Comparison of ENCODE assay signal across 9 cellular contexts in genomic region chr18:67517224-67517765, GRCh38. TPM values are rescaled to one million over a fixed set of nuclear protein-coding genes. Genes with fewer than 3 reads are reported as not detected.
DNase-seq lines count a peak whose midpoint lies in the region; ATAC-seq, FAIRE-seq and TF ChIP-seq lines count a peak whose summit lies in the region.
"Had no signal": no experiment of that assay in that cellular context is flagged by ENCODE, and none has a peak within 500 bp of the region (broad histone marks: within the 10 kb centered on the region; RNA-seq: fewer than 3 reads in every experiment).

No MANE protein-coding gene starts in this region.

- peak overlapping the region; percentile 70 for H3K4me3 ChIP-seq in AG10803 (ENCODE audit: low read length)

- peaks cover 13% of the 10 kb centered on the region for H3K4me1 Mint-ChIP-seq in activated T-helper 2 cell treated with anti-CD3 and anti-CD28 coated beads, Interferon-gamma antibody, Interleukin-2, Interleukin-4, amounts not matched to agents 10 μg/mL and 5 μg/mL and 100 μg/mL, durations not matched to agents 14 hours and 24 hours and 36 hours (ENCODE audit: low read depth)

- TF ChIP-seq CTCF in AG10803 (conservative IDR thresholded peaks at IDR 0.05; ENCODE audit: low read length), result no peak

- H3K27ac Mint-ChIP-seq in activated T-helper 2 cell treated with anti-CD3 and anti-CD28 coated beads, Interferon-gamma antibody, Interleukin-2, Interleukin-4, amounts not matched to agents 10 μg/mL and 5 μg/mL and 100 μg/mL, durations not matched to agents 14 hours and 24 hours and 36 hours, result no peak overlapping the region

- FAIRE-seq in HTR-8/SVneo (lab: Jason Lieb, UNC), result no peak
- FAIRE-seq: endometrium had no signal

- H3K9me3 Mint-ChIP-seq in activated T-helper 2 cell treated with anti-CD3 and anti-CD28 coated beads, Interferon-gamma antibody, Interleukin-2, Interleukin-4, amounts not matched to agents 10 μg/mL and 5 μg/mL and 100 μg/mL, durations not matched to agents 14 hours and 24 hours and 36 hours, result no peaks in the 10 kb centered on the region

- peak overlapping the region; percentile 87 for H3K4me3 Mint-ChIP-seq in activated T-helper 2 cell treated with anti-CD3 and anti-CD28 coated beads, Interferon-gamma antibody, Interleukin-2, Interleukin-4, amounts not matched to agents 10 μg/mL and 5 μg/mL and 100 μg/mL, durations not matched to agents 14 hours and 24 hours and 36 hours (ENCODE audit: low read depth)

- intact Hi-C loops in activated T-helper 2 cell treated with anti-CD3 and anti-CD28 coated beads, Interferon-gamma antibody, Interleukin-2, Interleukin-4, amounts not matched to agents 10 μg/mL and 5 μg/mL and 100 μg/mL, durations not matched to agents 14 hours and 24 hours and 36 hours (cut with micrococcal nuclease), result no loop called here
- intact Hi-C loops in left cardiac atrium (cut with DNase I), result no loop called here

- ATAC-seq in left cardiac atrium (peak; percentile 53 to 78), HG03439 (IDR thresholded peaks at IDR 0.05; ENCODE audit: unreplicated experiment) (no peak), GM18517 (IDR thresholded peaks at IDR 0.05; ENCODE audit: unreplicated experiment) (no peak)

- DNase-seq in AG10803 (ENCODE audit: low read depth) (peak; percentile 33), HTR-8/SVneo (ENCODE audit: insufficient read length, low spot score) (peak; percentile 25), left cardiac atrium (peak; percentile 37), renal cortical epithelial cell (ENCODE audit: low read depth) (peak; percentile 59), inferior parietal cortex (ENCODE audit: extremely low spot score) (no peak)
- no peak for DNase-seq in activated T-helper 2 cell treated with anti-CD3 and anti-CD28 coated beads, Interferon-gamma antibody, Interleukin-2, Interleukin-4, amounts not matched to agents 10 μg/mL and 5 μg/mL and 100 μg/mL, durations not matched to agents 14 hours and 24 hours and 36 hours (ENCODE audit: low spot score)

- H3K36me3 Mint-ChIP-seq in activated T-helper 2 cell treated with anti-CD3 and anti-CD28 coated beads, Interferon-gamma antibody, Interleukin-2, Interleukin-4, amounts not matched to agents 10 μg/mL and 5 μg/mL and 100 μg/mL, durations not matched to agents 14 hours and 24 hours and 36 hours (ENCODE audit: low read depth), result no peaks in the 10 kb centered on the region

- H3K27me3 Mint-ChIP-seq in activated T-helper 2 cell treated with anti-CD3 and anti-CD28 coated beads, Interferon-gamma antibody, Interleukin-2, Interleukin-4, amounts not matched to agents 10 μg/mL and 5 μg/mL and 100 μg/mL, durations not matched to agents 14 hours and 24 hours and 36 hours (ENCODE audit: low read depth), result peaks cover 49% of the 10 kb centered on the region

RNA-seq across cellular contexts. Expression of gene DSEL, which starts 0.8 kb away (rescaled TPM):
- 0.05 TPM in 1 of 2 replicates, not detected in the other for total RNA-seq in activated T-helper 2 cell treated with anti-CD3 and anti-CD28 coated beads, Interferon-gamma antibody, Interleukin-2, Interleukin-4, amounts not matched to agents 10 μg/mL and 5 μg/mL and 100 μg/mL, durations not matched to agents 14 hours and 24 hours and 36 hours
- total RNA-seq in left cardiac atrium, result 1 to 10 TPM; 6.1 to 7.2 TPM
- 8.7 and 10.7 TPM in 2 replicates for total RNA-seq in renal cortical epithelial cell

Comparison
In these comparisons a context has a peak if more than half of its experiments do, and no peak if none do; other contexts are left out.
1. DNase-seq: peak in AG10803 (single experiment), HTR-8/SVneo (single experiment), left cardiac atrium (single experiment) and renal cortical epithelial cell (single experiment); none in activated T-helper 2 cell treated with anti-CD3 and anti-CD28 coated beads, Interferon-gamma antibody, Interleukin-2, Interleukin-4, amounts not matched to agents 10 μg/mL and 5 μg/mL and 100 μg/mL, durations not matched to agents 14 hours and 24 hours and 36 hours (single experiment) and inferior parietal cortex (single experiment).
2. ATAC-seq: peak in left cardiac atrium (2 of 2); none in HG03439 (single experiment) and GM18517 (single experiment).